21 cellular contexts compared by ENCODE assay signal in genomic region chr5:132406144-132406783, GRCh38. TPM values are rescaled to one million over a fixed set of nuclear protein-coding genes. Genes with fewer than 3 reads are reported as not detected.
A peak's percentile ranks its signal among the peaks of the same experiment; 100 is the strongest.
DNase-seq lines count a peak whose midpoint lies in the region; FAIRE-seq and TF ChIP-seq lines count a peak whose summit lies in the region.
"Had no signal": no experiment of that assay in that cellular context is flagged by ENCODE, and none has a peak within 500 bp of the region (broad histone marks: within the 10 kb centered on the region; RNA-seq: fewer than 3 reads in every experiment).

No MANE protein-coding gene starts in this region.

- no peaks in the 10 kb centered on the region for H3K9me1 ChIP-seq in keratinocyte (ENCODE audit: control insufficient read depth, extremely low read depth, insufficient read depth, low read length)

- no peak for DNase-seq in activated naive CD4-positive, alpha-beta T cell treated with Interleukin-2 at 50 U/mL for 16 hours
- DNase-seq in keratinocyte (ENCODE audit: low read depth, low spot score), result no peak
- peak; percentile 42 to 72 for DNase-seq in vagina (ENCODE audit: extremely low spot score in 2 of 2)
- DNase-seq in kidney tubule cell (ENCODE audit: low spot score), result no peak
- DNase-seq in NCI-H2227 (lab: John Stamatoyannopoulos, UW; ENCODE audit: unreplicated experiment), result no peak
- DNase-seq: activated CD8-positive, alpha-beta memory T cell treated with anti-CD3 and anti-CD28 coated beads, Interleukin-2, amount 50 U/mL, for 4 hours; activated gamma-delta T cell treated with Interleukin-2 at 50 U/mL for 16 hours; heart left ventricle; KG1; left lung; NCI-H187 treated with DMSO at 0.1 percent for 48 hours; NCI-H510A; posterior cingulate gyrus; SIG-M5 had no signal

- H3K4me3 Mint-ChIP-seq in activated naive CD4-positive, alpha-beta T cell treated with anti-CD3 and anti-CD28 coated beads, Interleukin-2, amount 50 U/mL, for 24 hours, result no peak overlapping the region
- H3K4me3 Mint-ChIP-seq: neural crest cell had no signal

- H3K4me1 ChIP-seq in keratinocyte (ENCODE audit: control insufficient read depth, extremely low read depth, insufficient read depth, low read length) (peaks cover 8% of the 10 kb centered on the region), vagina (peaks cover 21% of the 10 kb centered on the region)

- H3K4me3 ChIP-seq in keratinocyte (ENCODE audit: control insufficient read depth in 2 of 3, extremely low read depth in 1 of 3, insufficient read depth in 2 of 3, low read depth in 1 of 3, low read length in 3 of 3) (no peak overlapping the region), vagina (no peak overlapping the region)
- H3K4me3 ChIP-seq: cardiac muscle cell, HAP-1, heart left ventricle, left lung had no signal

- no peak overlapping the region for H2AFZ ChIP-seq in keratinocyte (ENCODE audit: control insufficient read depth, low read length)

- TF ChIP-seq CTCF in keratinocyte (optimal IDR thresholded peaks at IDR 0.05 in 1 of 3, IDR thresholded peaks at IDR 0.05 in 1 of 3, conservative IDR thresholded peaks at IDR 0.05 in 1 of 3; ENCODE audit: extremely low read depth in 1 of 3, insufficient read depth in 2 of 3, low read length in 3 of 3) (no peak), vagina (IDR thresholded peaks at IDR 0.05) (no peak)

- no peaks in the 10 kb centered on the region for H3K36me3 ChIP-seq in KOPT-K1 (ENCODE audit: insufficient read depth, low read length)
- H3K36me3 ChIP-seq in keratinocyte (ENCODE audit: control insufficient read depth in 2 of 2, extremely low read depth in 1 of 2, insufficient read depth in 2 of 2, low read length in 2 of 2), result no peaks in the 10 kb centered on the region
- H3K36me3 ChIP-seq in vagina, result no peaks in the 10 kb centered on the region
- H3K36me3 ChIP-seq: cardiac muscle cell, HAP-1, heart left ventricle, left lung had no signal

- dilution Hi-C loops in keratinocyte (cut with MboI; ENCODE audit: extremely low pct_ligation_motif_present, low sequenced_read_pairs), result no loop called here

- H3K36me3 Mint-ChIP-seq in activated naive CD4-positive, alpha-beta T cell treated with anti-CD3 and anti-CD28 coated beads, Interleukin-2, amount 50 U/mL, for 24 hours, result peaks cover 2% of the 10 kb centered on the region

- no peaks in the 10 kb centered on the region for H3K79me2 ChIP-seq in keratinocyte (ENCODE audit: control insufficient read depth, insufficient read depth, low read length)

- intact Hi-C loops in vagina (cut with DNase I), result no loop called here

- no peak overlapping the region for H3K9ac ChIP-seq in keratinocyte (ENCODE audit: control insufficient read depth, extremely low read depth, insufficient read depth, low read length)

- peaks cover 78% of the 10 kb centered on the region for H3K4me1 Mint-ChIP-seq in activated naive CD4-positive, alpha-beta T cell treated with anti-CD3 and anti-CD28 coated beads, Interleukin-2, amount 50 U/mL, for 24 hours

- no peaks in the 10 kb centered on the region for H3K9me3 ChIP-seq in KOPT-K1 (ENCODE audit: insufficient read depth, low read length, poor library complexity, severe bottlenecking)
- H3K9me3 ChIP-seq in keratinocyte (ENCODE audit: control insufficient read depth, low read depth, low read length), result no peaks in the 10 kb centered on the region
- no peaks in the 10 kb centered on the region for H3K9me3 ChIP-seq in vagina
- H3K9me3 ChIP-seq: HAP-1, heart left ventricle, left lung had no signal

- H3K9me3 Mint-ChIP-seq in activated naive CD4-positive, alpha-beta T cell treated with anti-CD3 and anti-CD28 coated beads, Interleukin-2, amount 50 U/mL, for 24 hours, result peaks cover 5% of the 10 kb centered on the region

- TF ChIP-seq POLR2A in vagina (IDR thresholded peaks at IDR 0.05), result no peak

- H3K27me3 ChIP-seq in keratinocyte (ENCODE audit: control insufficient read depth, extremely low read depth, insufficient read depth, low read length) (no peaks in the 10 kb centered on the region), vagina (no peaks in the 10 kb centered on the region)
- H3K27me3 ChIP-seq: heart left ventricle, left lung had no signal

- peak; percentile 13 for FAIRE-seq in keratinocyte (lab: Jason Lieb, UNC)
- FAIRE-seq: GM12892, TTC549 had no signal

- H3K27me3 Mint-ChIP-seq in activated naive CD4-positive, alpha-beta T cell treated with anti-CD3 and anti-CD28 coated beads, Interleukin-2, amount 50 U/mL, for 24 hours, result no peaks in the 10 kb centered on the region

- H4K20me1 ChIP-seq in keratinocyte (ENCODE audit: control insufficient read depth, extremely low read depth, insufficient read depth, low read length), result no peaks in the 10 kb centered on the region

- H3K27ac Mint-ChIP-seq in activated naive CD4-positive, alpha-beta T cell treated with anti-CD3 and anti-CD28 coated beads, Interleukin-2, amount 50 U/mL, for 24 hours, result peak overlapping the region; percentile 87

- H3K27ac ChIP-seq in KOPT-K1 (ENCODE audit: low read depth, low read length, poor library complexity, severe bottlenecking) (peak overlapping the region; percentile 24), keratinocyte (ENCODE audit: control insufficient read depth, insufficient read depth, low read length) (no peak overlapping the region), vagina (no peak overlapping the region)
- H3K27ac ChIP-seq: cardiac muscle cell, heart left ventricle had no signal

- H3K4me2 ChIP-seq in keratinocyte (ENCODE audit: control insufficient read depth, extremely low read depth, insufficient read depth, low read depth, low read length), result no peak overlapping the region

RNA-seq across cellular contexts. Expression of gene SLC22A5, which starts 36.8 kb away (rescaled TPM):
- 14.8 to 23.0 TPM (median 21.5 TPM) in 3 replicates for polyA plus RNA-seq in keratinocyte
- polyA plus RNA-seq in keratinocyte (2011; ENCODE audit: low read depth), result 2.4 TPM
- polyA plus RNA-seq in keratinocyte (2011; cell fraction: cytosol; rRNA removed), result 9.5 and 17.4 TPM in 2 replicates
- polyA plus RNA-seq in keratinocyte (2011; cell fraction: nucleus; rRNA removed), result 56.3 and 66.2 TPM in 2 replicates
- polyA plus RNA-seq in keratinocyte (2012; ENCODE audit: low replicate concordance), result 7.7 and 9.6 TPM in 2 replicates
- 43.5 to 54.4 TPM (median 46.9 TPM) in 3 replicates for polyA minus RNA-seq in keratinocyte
- 18.8 TPM for polyA minus RNA-seq in keratinocyte (2011; cell fraction: cytosol; rRNA and poly(A)+ RNA removed)
- 29.9 and 37.5 TPM in 2 replicates for polyA minus RNA-seq in keratinocyte (2011; cell fraction: nucleus; rRNA and poly(A)+ RNA removed)
- 15.2 TPM for total RNA-seq in vagina

Comparison
In these comparisons a context has a peak if more than half of its experiments do, and no peak if none do; other contexts are left out.
1. DNase-seq: peak in vagina (2 of 2); none in activated naive CD4-positive, alpha-beta T cell treated with Interleukin-2 at 50 U/mL for 16 hours (single experiment), keratinocyte (single experiment), kidney tubule cell (single experiment) and NCI-H2227 (single experiment).